8 cellular contexts compared by ENCODE assay signal in the genomic region with DNA sequence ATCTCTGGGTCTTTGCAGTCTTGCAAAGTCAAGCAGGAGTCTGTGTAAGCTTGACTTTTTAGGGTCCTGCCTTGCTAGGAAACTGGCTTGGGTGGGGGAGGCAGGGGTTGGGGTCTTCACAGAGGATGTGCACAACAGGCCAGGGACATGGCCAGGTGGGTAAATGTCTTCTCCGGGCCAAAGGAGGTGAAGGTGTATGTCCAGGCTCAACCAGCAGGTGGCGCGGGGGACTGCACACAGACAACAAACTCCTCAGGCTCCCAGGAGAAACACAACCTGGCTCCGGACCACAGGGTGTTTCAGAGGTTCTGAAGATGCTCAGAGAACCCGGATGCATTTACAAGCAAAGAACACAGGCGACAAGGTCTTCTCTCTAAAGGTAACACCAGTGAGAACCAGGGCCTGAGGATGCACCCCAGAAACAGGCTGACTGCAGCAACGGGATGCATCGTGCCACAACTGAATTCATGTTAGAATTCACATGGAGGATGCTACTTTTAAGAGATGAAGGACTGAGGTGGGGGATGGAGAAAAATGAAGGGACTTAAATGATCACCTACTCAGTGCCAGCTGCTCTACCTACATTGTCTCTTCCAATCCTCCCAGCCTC. TPM values are rescaled to one million over a fixed set of nuclear protein-coding genes. Genes with fewer than 3 reads are reported as not detected.
DNase-seq lines count a peak whose midpoint lies in the region; ATAC-seq and TF ChIP-seq lines count a peak whose summit lies in the region.

No MANE protein-coding gene starts in this region.

- no peak overlapping the region for H3K27ac ChIP-seq in neutrophil

- peak; percentile 78 for TF ChIP-seq CTCF in activated CD8-positive, alpha-beta T cell treated with anti-CD3 and anti-CD28 coated beads for 36 hours (IDR thresholded peaks at IDR 0.05)
- TF ChIP-seq CTCF in neutrophil (IDR thresholded peaks at IDR 0.05): peak; percentile 81

- CTCF ChIA-PET in activated CD8-positive, alpha-beta T cell treated with anti-CD3 and anti-CD28 coated beads for 36 hours (lab: Charles Lee): interaction anchor here (1.1 to 2.6 kb wide), 6 partner anchors 13 to 131 kb away, joined by 3 to 27 read pairs (median 6); no protein-coding TSS in a partner anchor

- DNase-seq in NCI-H2227 (lab: John Stamatoyannopoulos, UW; ENCODE audit: unreplicated experiment): peak; percentile 33
- DNase-seq in NCI-H2227 treated with DMSO at 0.1 percent for 48 hours (lab: John Stamatoyannopoulos, UW): no peak
- DNase-seq in NCI-H2196 (lab: John Stamatoyannopoulos, UW; ENCODE audit: unreplicated experiment): peak; percentile 66
- DNase-seq in activated CD8-positive, alpha-beta T cell treated with anti-CD3 and anti-CD28 coated beads for 36 hours: peak; percentile 77
- peak; percentile 78 to 86 for DNase-seq in erythroblast (lab: John Stamatoyannopoulos, UW)
- no peak for DNase-seq in foreskin melanocyte

- peaks cover 38% of the 10 kb centered on the region for H3K27me3 ChIP-seq in neutrophil

- H3K4me1 Mint-ChIP-seq in activated CD8-positive, alpha-beta T cell treated with anti-CD3 and anti-CD28 coated beads for 36 hours (ENCODE audit: low read depth): peaks cover 7% of the 10 kb centered on the region

- intact Hi-C loops in activated CD8-positive, alpha-beta T cell treated with anti-CD3 and anti-CD28 coated beads for 36 hours (cut with micrococcal nuclease): loop anchor here (5.0 kb wide), 2 partner anchors 88 to 132 kb away; no protein-coding TSS in a partner anchor

- H3K9me3 ChIP-seq in neutrophil: no peaks in the 10 kb centered on the region

- ATAC-seq in activated CD8-positive, alpha-beta T cell treated with anti-CD3 and anti-CD28 coated beads for 36 hours: no peak
- no peak for ATAC-seq in GM19397 (IDR thresholded peaks at IDR 0.05; ENCODE audit: unreplicated experiment)

- H3K36me3 ChIP-seq in neutrophil: no peaks in the 10 kb centered on the region

- H3K4me3 ChIP-seq in neutrophil (ENCODE audit: low read depth in 1 of 2, low read length in 1 of 2): no peak overlapping the region

- H3K4me1 ChIP-seq in neutrophil (ENCODE audit: control insufficient read depth in 1 of 2, insufficient read depth in 1 of 2, low read depth in 1 of 2, low read length in 1 of 2): peaks cover 24 to 46% of the 10 kb centered on the region in 2 experiments

- TF ChIP-seq POLR2A in erythroblast (IDR thresholded peaks at IDR 0.05; ENCODE audit: low read length): peak; percentile 23

- no peak overlapping the region for H3K4me3 Mint-ChIP-seq in activated CD8-positive, alpha-beta T cell treated with anti-CD3 and anti-CD28 coated beads for 36 hours

- H3K9me3 Mint-ChIP-seq in activated CD8-positive, alpha-beta T cell treated with anti-CD3 and anti-CD28 coated beads for 36 hours: no peaks in the 10 kb centered on the region

- H3K27ac Mint-ChIP-seq in activated CD8-positive, alpha-beta T cell treated with anti-CD3 and anti-CD28 coated beads for 36 hours: no peak overlapping the region

- peaks cover 7% of the 10 kb centered on the region for H3K27me3 Mint-ChIP-seq in activated CD8-positive, alpha-beta T cell treated with anti-CD3 and anti-CD28 coated beads for 36 hours

- POLR2A ChIA-PET in activated CD8-positive, alpha-beta T cell treated with anti-CD3 and anti-CD28 coated beads for 36 hours (lab: Charles Lee): no interaction called here

- no peaks in the 10 kb centered on the region for H3K36me3 Mint-ChIP-seq in activated CD8-positive, alpha-beta T cell treated with anti-CD3 and anti-CD28 coated beads for 36 hours (ENCODE audit: low read depth)

RNA-seq across cellular contexts. Expression of gene PLEKHG3, which starts 56.0 kb away (rescaled TPM):
- 1 to 10 TPM; 2.7 to 2.8 TPM for total RNA-seq in activated CD8-positive, alpha-beta T cell treated with anti-CD3 and anti-CD28 coated beads for 36 hours

Comparison
In these comparisons a context has a peak if more than half of its experiments do, and no peak if none do; other contexts are left out.
1. DNase-seq: peak in NCI-H2227 (single experiment), NCI-H2196 (single experiment), activated CD8-positive, alpha-beta T cell treated with anti-CD3 and anti-CD28 coated beads for 36 hours (single experiment) and erythroblast (2 of 2); none in NCI-H2227 treated with DMSO at 0.1 percent for 48 hours (single experiment) and foreskin melanocyte (single experiment).